ENCODE assay signal across 11 cellular contexts in the genomic region with DNA sequence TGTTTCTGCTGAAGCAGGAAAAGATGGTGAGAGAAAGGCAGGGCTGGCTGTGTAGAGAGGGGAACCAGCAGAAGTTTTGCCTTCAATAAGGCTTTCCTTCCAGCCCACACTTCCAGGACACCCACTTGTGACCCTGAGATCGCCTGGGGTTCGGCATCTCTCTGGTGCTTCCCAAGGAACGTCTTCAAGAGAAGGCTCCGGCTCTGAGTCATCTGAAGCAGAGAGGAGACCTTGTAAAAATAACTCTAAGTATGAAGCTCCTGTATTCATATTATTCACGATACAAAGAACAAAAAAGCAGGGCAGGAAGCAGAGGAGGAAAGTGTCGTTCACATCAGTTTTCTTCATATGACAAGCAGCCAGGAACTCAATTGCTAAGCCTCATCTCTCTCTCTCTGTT.
DNase-seq lines count a peak whose midpoint lies in the region; ATAC-seq and TF ChIP-seq lines count a peak whose summit lies in the region.
"Had no signal": no experiment of that assay in that cellular context is flagged by ENCODE, and none has a peak within 500 bp of the region (broad histone marks: within the 10 kb centered on the region; RNA-seq: fewer than 3 reads in every experiment).

No MANE protein-coding gene starts in this region.

- ATAC-seq in psoas muscle (no peak), GM18519 (IDR thresholded peaks at IDR 0.05; ENCODE audit: low FRiP score, unreplicated experiment) (no peak)

- TF ChIP-seq CTCF in astrocyte of the spinal cord (IDR thresholded peaks at IDR 0.05; ENCODE audit: low read depth, low read length) (no peak), psoas muscle (IDR thresholded peaks at IDR 0.05) (no peak)

- no peaks in the 10 kb centered on the region for H3K36me3 ChIP-seq in muscle layer of colon (ENCODE audit: insufficient read depth, low read length)
- no peaks in the 10 kb centered on the region for H3K36me3 ChIP-seq in psoas muscle (ENCODE audit: insufficient read depth in 1 of 2, low read depth in 1 of 2)

- no peak overlapping the region for H3K9ac ChIP-seq in muscle layer of colon (ENCODE audit: low read length)

- intact Hi-C loops in psoas muscle (cut with DNase I) (no loop called here), posterior cingulate gyrus (cut with DNase I) (no loop called here)

- H3K4me1 ChIP-seq in muscle layer of colon (ENCODE audit: insufficient read depth, low read length), result peaks cover 7% of the 10 kb centered on the region
- no peaks in the 10 kb centered on the region for H3K4me1 ChIP-seq in psoas muscle

- in situ Hi-C loops in astrocyte of the spinal cord (cut with HindIII; ENCODE audit: low sequenced_read_pairs), result no loop called here

- no peak overlapping the region for H3K4me3 ChIP-seq in astrocyte of the spinal cord (ENCODE audit: low read depth, low read length)
- H3K4me3 ChIP-seq in muscle layer of colon (ENCODE audit: low read depth in 1 of 2, low read length in 2 of 2), result no peak overlapping the region
- H3K4me3 ChIP-seq in psoas muscle, result no peak overlapping the region

- DNase-seq in A172 (ENCODE audit: low spot score) (peak; percentile 63), GM03348 (ENCODE audit: low spot score) (peak; percentile 53), astrocyte of the spinal cord (ENCODE audit: low read depth, low spot score) (peak; percentile 70), psoas muscle (no peak), posterior cingulate gyrus (no peak), NOMO-1 treated with DMSO at 0.1 percent for 48 hours (lab: John Stamatoyannopoulos, UW; ENCODE audit: unreplicated experiment) (no peak)
- DNase-seq: activated CD4-positive, CD25-positive, alpha-beta regulatory T cell; Caco-2; NCI-H1417 treated with DMSO at 0.1 percent for 48 hours had no signal

- 70 to 79% (median 75%) methylated on average over 6 of the region's 6 CpGs for WGBS in psoas muscle, 3 donors

- H3K9me3 ChIP-seq in muscle layer of colon (ENCODE audit: low read length) (no peaks in the 10 kb centered on the region), psoas muscle (no peaks in the 10 kb centered on the region)
- H3K9me3 ChIP-seq: Caco-2 had no signal

- no peaks in the 10 kb centered on the region for H3K27me3 ChIP-seq in muscle layer of colon (ENCODE audit: control insufficient read depth in 1 of 2, insufficient read depth in 2 of 2, low read length in 2 of 2)
- no peaks in the 10 kb centered on the region for H3K27me3 ChIP-seq in psoas muscle (ENCODE audit: insufficient read depth in 3 of 3, low read length in 2 of 3)

- H3K27ac ChIP-seq in muscle layer of colon (ENCODE audit: low read depth, low read length), result peak overlapping the region; percentile 37
- H3K27ac ChIP-seq in psoas muscle, result no peak overlapping the region

Comparison
In these comparisons a context has a peak if more than half of its experiments do, and no peak if none do; other contexts are left out.
1. DNase-seq: peak in A172 (single experiment), GM03348 (single experiment) and astrocyte of the spinal cord (single experiment); none in psoas muscle (0 of 2), posterior cingulate gyrus (0 of 10) and NOMO-1 treated with DMSO at 0.1 percent for 48 hours (single experiment).